26 cellular contexts compared by ENCODE assay signal in genomic region chr11:16151138-16151537, GRCh38.
"Had no signal": no experiment of that assay in that cellular context is flagged by ENCODE, and none has a peak within 500 bp of the region (broad histone marks: within the 10 kb centered on the region; RNA-seq: fewer than 3 reads in every experiment).

No MANE protein-coding gene starts in this region.

- DNase-seq: activated B cell treated with CpG ODN at 0.5 μM for 24 hours; activated CD4-positive, alpha-beta memory T cell treated with anti-CD3 and anti-CD28 coated beads for 36 hours; activated CD4-positive, alpha-beta T cell treated with anti-CD3 and anti-CD28 coated beads for 48 hours; activated CD8-positive, alpha-beta memory T cell treated with anti-CD3 and anti-CD28 coated beads, Interleukin-2, amount 10 ng/mL, durations not matched to agents 7 days and 5 days; activated CD8-positive, alpha-beta memory T cell treated with anti-CD3 and anti-CD28 coated beads, Interleukin-2, amount 50 U/mL, for 4 hours; activated CD8-positive, alpha-beta T cell treated with anti-CD3 and anti-CD28 coated beads, Interleukin-2, amount 10 ng/mL, durations not matched to agents 7 days and 5 days; activated gamma-delta T cell treated with Interleukin-2 at 50 U/mL for 16 hours; activated naive CD4-positive, alpha-beta T cell treated with anti-CD3 and anti-CD28 coated beads, Interleukin-2, amount 50 U/mL, for 16 hours; activated naive CD4-positive, alpha-beta T cell treated with Interleukin-2 at 50 U/mL for 16 hours; activated T-cell treated with anti-CD3 and anti-CD28 coated beads, Interleukin-2, amount 50 U/mL, for 1 hour; activated T-cell treated with anti-CD3 and anti-CD28 coated beads, Interleukin-2, amount 50 U/mL, for 72 hours; amniotic stem cell; anterior cingulate cortex; brain microvascular endothelial cell; dorsolateral prefrontal cortex; effector memory CD8-positive, alpha-beta T cell; foreskin fibroblast; head of caudate nucleus; hippocampal formation; T-helper 17 cell; T1000; WERI-Rb-1 had no signal

- H3K27me3 ChIP-seq: brain microvascular endothelial cell had no signal

- FAIRE-seq: astrocyte, bronchial epithelial cell, frontal cortex had no signal

- H3K27ac ChIP-seq: brain microvascular endothelial cell, coronary artery, dorsolateral prefrontal cortex, WERI-Rb-1 had no signal

- H3K36me3 ChIP-seq: brain microvascular endothelial cell, WERI-Rb-1 had no signal

- H3K4me3 ChIP-seq: coronary artery, dorsolateral prefrontal cortex had no signal
